20 cellular contexts compared by ENCODE assay signal in the genomic region with DNA sequence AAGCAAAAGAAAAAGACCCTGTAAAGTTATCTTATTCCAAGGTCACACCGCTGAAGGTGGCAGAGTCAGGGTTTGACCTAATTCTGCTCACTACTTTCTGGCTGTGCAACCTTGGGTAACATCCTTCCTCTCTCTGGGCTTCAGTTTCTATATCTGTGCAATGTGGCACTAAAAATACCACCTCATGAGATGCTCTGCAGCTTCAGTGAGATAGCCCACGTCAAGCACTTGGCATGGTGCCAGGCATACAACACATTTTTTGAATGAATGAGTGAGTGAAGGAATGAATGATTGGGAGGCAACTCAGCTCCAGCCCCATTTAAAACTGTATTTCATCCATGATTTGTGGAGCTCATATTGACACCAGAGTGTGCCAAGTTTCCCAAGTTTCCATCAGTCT.
"Had no signal": no experiment of that assay in that cellular context is flagged by ENCODE, and none has a peak within 500 bp of the region (broad histone marks: within the 10 kb centered on the region; RNA-seq: fewer than 3 reads in every experiment).

No MANE protein-coding gene starts in this region.

- H3K9me3 Mint-ChIP-seq: endodermal cell; natural killer cell; neural crest cell; stimulated activated memory B cell treated with anti-CD40 and anti-IgM and Interleukin-4, amounts not matched to agents 10 μg/mL and 1 μg/mL and 100 μg/mL, for 72 hours; stimulated activated naive CD8-positive, alpha-beta T cell treated with anti-CD3 and anti-CD28 coated beads, Interleukin-15, Interleukin-2, amounts not matched to agents 100 ng/mL and 50 ng/mL, for 24 hours had no signal

- H3K27ac ChIP-seq: coronary artery, heart left ventricle, ovary, right atrium auricular region, tibial artery, upper lobe of left lung, uterus had no signal

- H3K36me3 ChIP-seq: heart left ventricle, ovary, right atrium auricular region, tibial artery, upper lobe of left lung, uterus had no signal

- FAIRE-seq: small intestine had no signal

- H3K4me3 ChIP-seq: coronary artery, heart left ventricle, ovary, right atrium auricular region, tibial artery, upper lobe of left lung, uterus had no signal

- H3K27ac Mint-ChIP-seq: endodermal cell; natural killer cell; stimulated activated memory B cell treated with anti-CD40 and anti-IgM and Interleukin-4, amounts not matched to agents 10 μg/mL and 1 μg/mL and 100 μg/mL, for 72 hours; stimulated activated naive CD8-positive, alpha-beta T cell treated with anti-CD3 and anti-CD28 coated beads, Interleukin-15, Interleukin-2, amounts not matched to agents 100 ng/mL and 50 ng/mL, for 24 hours had no signal

- H3K36me3 Mint-ChIP-seq: natural killer cell; stimulated activated memory B cell treated with anti-CD40 and anti-IgM and Interleukin-4, amounts not matched to agents 10 μg/mL and 1 μg/mL and 100 μg/mL, for 72 hours had no signal

- H3K4me1 Mint-ChIP-seq: natural killer cell had no signal

- DNase-seq: effector CD4-positive, alpha-beta T cell; endodermal cell; foreskin melanocyte; heart left ventricle; hippocampal formation; kidney glomerular epithelial cell; mammary epithelial cell; natural killer cell; ovary; small intestine; stimulated activated CD4-positive, alpha-beta T cell treated with anti-CD3 and anti-CD28 coated beads, Interleukin-4, amount 100 ng/mL, for 1 hour; tibial artery; upper lobe of left lung; uterus had no signal

- ATAC-seq: heart left ventricle; left lobe of liver; natural killer cell; stimulated activated memory B cell treated with anti-CD40 and anti-IgM and Interleukin-4, amounts not matched to agents 10 μg/mL and 1 μg/mL and 100 μg/mL, for 72 hours had no signal

- H3K4me3 Mint-ChIP-seq: endodermal cell; natural killer cell; neural crest cell; stimulated activated memory B cell treated with anti-CD40 and anti-IgM and Interleukin-4, amounts not matched to agents 10 μg/mL and 1 μg/mL and 100 μg/mL, for 72 hours; stimulated activated naive CD8-positive, alpha-beta T cell treated with anti-CD3 and anti-CD28 coated beads, Interleukin-15, Interleukin-2, amounts not matched to agents 100 ng/mL and 50 ng/mL, for 24 hours had no signal

- H3K27me3 ChIP-seq: heart left ventricle, ovary, right atrium auricular region, tibial artery, upper lobe of left lung, uterus had no signal

- H3K27me3 Mint-ChIP-seq: stimulated activated naive CD8-positive, alpha-beta T cell treated with anti-CD3 and anti-CD28 coated beads, Interleukin-15, Interleukin-2, amounts not matched to agents 100 ng/mL and 50 ng/mL, for 24 hours had no signal

- H3K4me1 ChIP-seq: right atrium auricular region, tibial artery, upper lobe of left lung, uterus had no signal

- H3K9me3 ChIP-seq: heart left ventricle, ovary, right atrium auricular region, tibial artery, upper lobe of left lung, uterus had no signal
